ENCODE assay signal across 2 cellular contexts in the genomic region with DNA sequence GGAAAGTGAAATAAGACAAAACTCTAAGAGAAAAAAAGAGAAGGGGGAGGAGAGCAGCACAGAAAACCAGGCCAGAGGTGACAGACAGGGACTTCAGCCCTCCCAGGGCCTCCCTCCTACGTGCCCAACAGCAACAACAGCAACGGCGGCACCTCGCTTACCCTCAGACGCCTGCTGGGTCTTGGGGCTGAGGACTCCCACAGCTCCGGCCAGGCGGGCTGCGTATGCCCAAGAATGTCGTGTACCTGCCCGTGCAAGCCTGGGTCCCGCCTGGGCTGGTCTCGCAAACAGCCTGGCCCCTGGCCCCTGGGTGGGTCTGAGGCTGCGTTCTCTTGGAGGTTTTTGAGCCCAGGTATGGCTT.
TF ChIP-seq lines count a peak whose summit lies in the region.

No MANE protein-coding gene starts in this region.

TF ChIP-seq in H1, 55 proteins besides CTCF, POLR2A, EP300 and RAD21:
- no peak for TF ChIP-seq SRF (IDR thresholded peaks at IDR 0.05; ENCODE audit: low read depth, low read length)
- TF ChIP-seq JUN (IDR thresholded peaks at IDR 0.05; ENCODE audit: low read depth, low read length) = no peak
- no peak for TF ChIP-seq ASH2L (IDR thresholded peaks at IDR 0.05; ENCODE audit: low read length)
- TF ChIP-seq TBP (IDR thresholded peaks at IDR 0.05; ENCODE audit: low read depth, low read length) = no peak
- no peak for TF ChIP-seq KDM5A (IDR thresholded peaks at IDR 0.05; ENCODE audit: low read length)
- TF ChIP-seq SP4 (IDR thresholded peaks at IDR 0.05; ENCODE audit: low read length) = no peak
- no peak for TF ChIP-seq SP1 (IDR thresholded peaks at IDR 0.05; ENCODE audit: low read depth, low read length)
- TF ChIP-seq RXRA (IDR thresholded peaks at IDR 0.05; ENCODE audit: insufficient read depth, low read depth, low read length) = no peak
- TF ChIP-seq TAF1 (IDR thresholded peaks at IDR 0.05; ENCODE audit: low read depth, low read length) = no peak
- no peak for TF ChIP-seq CHD2 (IDR thresholded peaks at IDR 0.05; ENCODE audit: low read length)
- no peak for TF ChIP-seq NRF1 (IDR thresholded peaks at IDR 0.05; ENCODE audit: low read depth, low read length)
- TF ChIP-seq POLR2AphosphoS5 (IDR thresholded peaks at IDR 0.05; ENCODE audit: low read depth, low read length) = no peak
- TF ChIP-seq SUZ12 (IDR thresholded peaks at IDR 0.05; ENCODE audit: low read length) = no peak
- TF ChIP-seq SP2 (IDR thresholded peaks at IDR 0.05; ENCODE audit: low read length) = no peak
- TF ChIP-seq HDAC2 (IDR thresholded peaks at IDR 0.05; ENCODE audit: borderline replicate concordance in 1 of 2, low read depth in 2 of 2, low read length in 2 of 2) = no peak
TF ChIP-seq in H1: peak in this region for 0.

TF ChIP-seq in neural cell, 6 proteins besides CTCF, POLR2A, EP300 and RAD21:
- TF ChIP-seq POLR2AphosphoS5 (IDR thresholded peaks at IDR 0.05) = no peak
- TF ChIP-seq, protein P1, sequence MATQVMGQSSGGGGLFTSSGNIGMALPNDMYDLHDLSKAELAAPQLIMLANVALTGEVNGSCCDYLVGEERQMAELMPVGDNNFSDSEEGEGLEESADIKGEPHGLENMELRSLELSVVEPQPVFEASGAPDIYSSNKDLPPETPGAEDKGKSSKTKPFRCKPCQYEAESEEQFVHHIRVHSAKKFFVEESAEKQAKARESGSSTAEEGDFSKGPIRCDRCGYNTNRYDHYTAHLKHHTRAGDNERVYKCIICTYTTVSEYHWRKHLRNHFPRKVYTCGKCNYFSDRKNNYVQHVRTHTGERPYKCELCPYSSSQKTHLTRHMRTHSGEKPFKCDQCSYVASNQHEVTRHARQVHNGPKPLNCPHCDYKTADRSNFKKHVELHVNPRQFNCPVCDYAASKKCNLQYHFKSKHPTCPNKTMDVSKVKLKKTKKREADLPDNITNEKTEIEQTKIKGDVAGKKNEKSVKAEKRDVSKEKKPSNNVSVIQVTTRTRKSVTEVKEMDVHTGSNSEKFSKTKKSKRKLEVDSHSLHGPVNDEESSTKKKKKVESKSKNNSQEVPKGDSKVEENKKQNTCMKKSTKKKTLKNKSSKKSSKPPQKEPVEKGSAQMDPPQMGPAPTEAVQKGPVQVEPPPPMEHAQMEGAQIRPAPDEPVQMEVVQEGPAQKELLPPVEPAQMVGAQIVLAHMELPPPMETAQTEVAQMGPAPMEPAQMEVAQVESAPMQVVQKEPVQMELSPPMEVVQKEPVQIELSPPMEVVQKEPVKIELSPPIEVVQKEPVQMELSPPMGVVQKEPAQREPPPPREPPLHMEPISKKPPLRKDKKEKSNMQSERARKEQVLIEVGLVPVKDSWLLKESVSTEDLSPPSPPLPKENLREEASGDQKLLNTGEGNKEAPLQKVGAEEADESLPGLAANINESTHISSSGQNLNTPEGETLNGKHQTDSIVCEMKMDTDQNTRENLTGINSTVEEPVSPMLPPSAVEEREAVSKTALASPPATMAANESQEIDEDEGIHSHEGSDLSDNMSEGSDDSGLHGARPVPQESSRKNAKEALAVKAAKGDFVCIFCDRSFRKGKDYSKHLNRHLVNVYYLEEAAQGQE (IDR thresholded peaks at IDR 0.05; ENCODE audit: borderline replicate concordance) = no peak
- TF ChIP-seq TAF1 (IDR thresholded peaks at IDR 0.05; ENCODE audit: low read depth) = no peak
- TF ChIP-seq SMC3 (conservative IDR thresholded peaks at IDR 0.05; ENCODE audit: poor library complexity) = no peak
- no peak for TF ChIP-seq MXI1 (conservative IDR thresholded peaks at IDR 0.05; ENCODE audit: poor library complexity, severe bottlenecking)
- no peak for TF ChIP-seq EZH2 (IDR thresholded peaks at IDR 0.05; ENCODE audit: borderline replicate concordance, insufficient read depth, low read length, poor library complexity, severe bottlenecking)
